ENCODE assay signal across 32 cellular contexts in the genomic region with DNA sequence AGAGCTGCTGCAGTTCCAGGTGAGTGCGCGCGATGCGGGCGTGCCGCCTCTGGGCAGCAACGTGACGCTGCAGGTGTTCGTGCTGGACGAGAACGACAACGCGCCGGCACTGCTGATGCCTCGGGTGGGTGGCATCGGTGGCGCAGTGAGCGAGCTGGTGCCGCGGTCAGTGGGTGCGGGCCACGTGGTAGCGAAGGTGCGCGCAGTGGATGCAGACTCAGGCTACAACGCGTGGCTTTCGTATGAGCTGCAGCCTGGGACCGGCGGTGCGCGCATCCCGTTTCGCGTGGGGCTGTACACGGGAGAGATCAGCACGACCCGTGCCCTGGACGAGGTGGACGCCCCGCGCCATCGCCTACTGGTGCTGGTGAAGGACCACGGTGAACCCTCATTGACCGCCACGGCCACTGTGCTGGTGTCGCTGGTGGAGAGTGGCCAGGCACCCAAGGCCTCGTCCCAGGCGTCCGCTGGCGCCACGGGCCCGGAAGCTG. TPM values are rescaled to one million over a fixed set of nuclear protein-coding genes. Genes with fewer than 3 reads are reported as not detected.
"Had no signal": no experiment of that assay in that cellular context is flagged by ENCODE, and none has a peak within 500 bp of the region (broad histone marks: within the 10 kb centered on the region; RNA-seq: fewer than 3 reads in every experiment).

No MANE protein-coding gene starts in this region.

- H3K9me3 ChIP-seq: psoas muscle, testis, upper lobe of right lung, uterus had no signal

- DNase-seq: cerebellar nuclear complex; dermis blood vessel endothelial cell; effector memory CD4-positive, alpha-beta T cell; erythroblast; esophagus squamous epithelium; foreskin melanocyte; head of caudate nucleus; mesenchymal stem cell; naive B cell; nucleus accumbens; ovary; psoas muscle; right cardiac atrium; sigmoid colon; stimulated activated CD4-positive, alpha-beta T cell treated with anti-CD3 and anti-CD28 coated beads, Interleukin-2, amount 100 ng/mL, for 24 hours; stimulated activated CD4-positive, alpha-beta T cell treated with anti-CD3 and anti-CD28 coated beads, Interleukin-4, amount 100 ng/mL, for 24 hours; stimulated activated naive CD8-positive, alpha-beta T cell treated with anti-CD3 and anti-CD28 coated beads, Interleukin-15, Interleukin-2, amounts not matched to agents 100 U/mL and 50 U/mL, for 24 hours; substantia nigra; testis; upper lobe of right lung; uterus had no signal

- H3K27ac ChIP-seq: esophagus squamous epithelium, left lung, neural progenitor cell, ovary, psoas muscle, sigmoid colon, testis, tibial artery, upper lobe of right lung, uterus had no signal

- H3K4me1 ChIP-seq: esophagus squamous epithelium, left lung, neural progenitor cell, psoas muscle, sigmoid colon, testis, tibial artery, upper lobe of right lung, uterus had no signal

- H3K4me3 ChIP-seq: esophagus squamous epithelium, left lung, mucosa of descending colon, neural progenitor cell, ovary, psoas muscle, sigmoid colon, testis, tibial artery, upper lobe of right lung, uterus had no signal

- H3K36me3 ChIP-seq: esophagus squamous epithelium, left lung, ovary, sigmoid colon, upper lobe of right lung, uterus had no signal

- H3K9ac ChIP-seq: neural progenitor cell had no signal

- H3K36me3 Mint-ChIP-seq: natural killer cell treated with Interleukin-12 subunit alpha and Interleukin-12 subunit beta and Interleukin-15 and Interleukin-18, amount 100 ng/mL, for 72 hours; stimulated activated effector memory CD8-positive, alpha-beta T cell treated with anti-CD3 and anti-CD28 coated beads, Interleukin-12 subunit alpha, Interleukin-12 subunit beta, amount 100 ng/mL, for 72 hours had no signal

- H3K4me3 Mint-ChIP-seq: mesothelial cell of epicardium; naive B cell; natural killer cell treated with Interleukin-12 subunit alpha and Interleukin-12 subunit beta and Interleukin-15 and Interleukin-18, amount 100 ng/mL, for 72 hours; neural progenitor cell; stimulated activated effector memory CD8-positive, alpha-beta T cell treated with anti-CD3 and anti-CD28 coated beads, Interleukin-12 subunit alpha, Interleukin-12 subunit beta, amount 100 ng/mL, for 72 hours had no signal

- H3K27ac Mint-ChIP-seq: mesothelial cell of epicardium; natural killer cell treated with Interleukin-12 subunit alpha and Interleukin-12 subunit beta and Interleukin-15 and Interleukin-18, amount 100 ng/mL, for 72 hours; neural progenitor cell; stimulated activated effector memory CD8-positive, alpha-beta T cell treated with anti-CD3 and anti-CD28 coated beads, Interleukin-12 subunit alpha, Interleukin-12 subunit beta, amount 100 ng/mL, for 72 hours had no signal

- H3K4me1 Mint-ChIP-seq: naive B cell; stimulated activated effector memory CD8-positive, alpha-beta T cell treated with anti-CD3 and anti-CD28 coated beads, Interleukin-12 subunit alpha, Interleukin-12 subunit beta, amount 100 ng/mL, for 72 hours had no signal

- H3K27me3 ChIP-seq: neural progenitor cell, ovary, testis, tibial artery, uterus had no signal

RNA-seq across cellular contexts. Expression of a gene that starts 2.0 kb away (rescaled TPM):
- total RNA-seq: natural killer cell treated with Interleukin-12 subunit alpha and Interleukin-12 subunit beta and Interleukin-15 and Interleukin-18, amount 100 ng/mL, for 72 hours; skeletal muscle tissue had no signal

RNA-seq across cellular contexts. Expression of a gene that starts 4.0 kb away (rescaled TPM):
- total RNA-seq: natural killer cell treated with Interleukin-12 subunit alpha and Interleukin-12 subunit beta and Interleukin-15 and Interleukin-18, amount 100 ng/mL, for 72 hours had no signal

RNA-seq across cellular contexts. Expression of a gene that starts 8.2 kb away (rescaled TPM):
- total RNA-seq: esophagus squamous epithelium; glomerular endothelial cell; lower leg skin; natural killer cell treated with Interleukin-12 subunit alpha and Interleukin-12 subunit beta and Interleukin-15 and Interleukin-18, amount 100 ng/mL, for 72 hours had no signal
- polyA plus RNA-seq: keratinocyte, psoas muscle, right cardiac atrium had no signal

RNA-seq across cellular contexts. Expression of a gene that starts 16.9 kb away (rescaled TPM):
- total RNA-seq: esophagus squamous epithelium; left lung; lower leg skin; mesothelial cell of epicardium; natural killer cell treated with Interleukin-12 subunit alpha and Interleukin-12 subunit beta and Interleukin-15 and Interleukin-18, amount 100 ng/mL, for 72 hours; right cardiac atrium; sigmoid colon; skeletal muscle tissue; upper lobe of right lung had no signal
- polyA plus RNA-seq: ovary, psoas muscle, right cardiac atrium had no signal

RNA-seq across cellular contexts. Expression of a gene that starts 18.6 kb away (rescaled TPM):
- total RNA-seq: natural killer cell treated with Interleukin-12 subunit alpha and Interleukin-12 subunit beta and Interleukin-15 and Interleukin-18, amount 100 ng/mL, for 72 hours; psoas muscle; skeletal muscle tissue had no signal
- polyA plus RNA-seq: keratinocyte had no signal
